8 cellular contexts compared by ENCODE assay signal in the genomic region with DNA sequence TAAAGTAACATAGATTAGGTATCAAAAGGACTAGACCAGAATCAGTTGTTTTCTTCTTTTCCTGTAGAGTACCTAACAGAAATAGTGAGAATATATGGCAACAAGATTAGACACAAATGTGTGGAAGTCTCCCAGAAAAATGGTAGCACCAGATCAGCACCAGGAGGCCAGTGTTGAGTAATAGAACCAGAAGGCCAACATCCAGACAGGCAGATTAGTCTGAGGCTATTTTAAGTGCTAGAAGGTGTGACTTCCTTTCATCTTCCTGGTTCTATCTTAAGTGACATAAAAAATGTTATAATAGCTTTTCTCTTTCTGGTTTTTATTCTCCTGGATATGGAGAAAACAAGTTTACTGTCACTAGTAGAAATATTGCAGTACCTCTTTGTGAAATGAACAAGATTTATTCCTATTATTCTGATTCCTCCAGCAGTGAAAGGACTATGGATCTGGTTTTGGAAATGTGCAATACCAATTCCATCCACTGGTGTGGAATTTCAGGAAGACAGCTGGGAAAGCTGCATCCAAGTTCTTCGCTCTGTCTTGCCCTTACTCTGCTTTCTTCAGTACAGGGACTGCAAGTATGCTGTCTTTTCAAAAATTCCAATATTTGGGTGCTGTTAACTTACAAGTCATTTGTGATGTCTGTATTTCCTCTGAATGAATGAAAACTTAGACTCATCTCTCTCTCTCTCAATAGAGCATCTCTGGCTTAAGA. TPM values are rescaled to one million over a fixed set of nuclear protein-coding genes. Genes with fewer than 3 reads are reported as not detected.
DNase-seq lines count a peak whose midpoint lies in the region; ATAC-seq, FAIRE-seq and TF ChIP-seq lines count a peak whose summit lies in the region.
"Had no signal": no experiment of that assay in that cellular context is flagged by ENCODE, and none has a peak within 500 bp of the region (broad histone marks: within the 10 kb centered on the region; RNA-seq: fewer than 3 reads in every experiment).

No MANE protein-coding gene starts in this region.

- no peak overlapping the region for H2BK120ac ChIP-seq in H1 (replicated peaks; ENCODE audit: low read depth, low read length)

- no peaks in the 10 kb centered on the region for H3K27me3 ChIP-seq in H1 (replicated peaks in 1 of 4; ENCODE audit: control insufficient read depth in 3 of 4, extremely low read depth in 1 of 4, insufficient read depth in 3 of 4, low read length in 3 of 4)

- no peak overlapping the region for H3K4me3 Mint-ChIP-seq in activated T-cell treated with anti-CD3 and anti-CD28 coated beads, Interleukin-2, amount 50 U/mL, for 72 hours
- no peak overlapping the region for H3K4me3 Mint-ChIP-seq in stimulated activated naive CD8-positive, alpha-beta T cell treated with anti-CD3 and anti-CD28 coated beads, Interleukin-15, amount 100 ng/mL, for 72 hours
- H3K4me3 Mint-ChIP-seq: brain had no signal

- POLR2A ChIA-PET in H1 (lab: Charles Lee; ENCODE audit: partially characterized antibody): interaction anchor here (1.3 kb wide), 1 partner anchor 15 kb away, joined by 3 read pairs; no protein-coding TSS in a partner anchor

- DNase-seq in activated T-cell treated with anti-CD3 and anti-CD28 coated beads, Interleukin-2, amount 50 U/mL, for 72 hours: no peak
- DNase-seq in activated T-cell treated with anti-CD3 and anti-CD28 coated beads, Interleukin-2, amount 50 U/mL, for 1 hour: no peak
- peak in 1 of 2 experiments; percentile 3 for DNase-seq in H1 (ENCODE audit: low read depth in 1 of 2, low spot score in 2 of 2)
- no peak for DNase-seq in stimulated activated naive CD8-positive, alpha-beta T cell treated with anti-CD3 and anti-CD28 coated beads, Interleukin-15, amount 100 ng/mL, for 72 hours
- no peak for DNase-seq in stimulated activated CD4-positive, alpha-beta T cell treated with anti-CD3 and anti-CD28 coated beads, Interleukin-12 subunit alpha, Interleukin-12 subunit beta, amount 100 ng/mL, for 4 hours
- DNase-seq: DMS79 had no signal

- H3K18ac ChIP-seq in H1 (ENCODE audit: extremely low read depth, low read length): no peak overlapping the region

- no peak overlapping the region for H3K4me3 ChIP-seq in H1 (ENCODE audit: extremely low read depth in 1 of 4, insufficient read depth in 2 of 4, low read depth in 3 of 4, low read length in 4 of 4)

- H3K36me3 Mint-ChIP-seq in activated T-cell treated with anti-CD3 and anti-CD28 coated beads, Interleukin-2, amount 50 U/mL, for 72 hours (ENCODE audit: insufficient read depth in 2 of 2): peaks cover 3 to 4% of the 10 kb centered on the region in 2 donors

- no peak overlapping the region for H2BK5ac ChIP-seq in H1 (ENCODE audit: low read depth, low read length)

- CTCF ChIA-PET in H1 (lab: Charles Lee; ENCODE audit: partially characterized antibody): interaction anchor here (0.6 to 5.2 kb wide), 14 partner anchors 8 to 541 kb away, joined by 3 to 43 read pairs (median 4); no protein-coding TSS in a partner anchor

- no peak overlapping the region for H4K8ac ChIP-seq in H1 (ENCODE audit: extremely low read depth, insufficient read depth, low read length)

- no peak overlapping the region for H3K4me2 ChIP-seq in H1 (ENCODE audit: insufficient read depth in 1 of 2, low read depth in 2 of 2, low read length in 2 of 2)

- no peak overlapping the region for H2BK12ac ChIP-seq in H1 (ENCODE audit: low read depth, low read length)

- H2BK20ac ChIP-seq in H1 (ENCODE audit: low read length): no peak overlapping the region

- H4K20me1 ChIP-seq in H1 (replicated peaks in 1 of 2; ENCODE audit: control insufficient read depth in 1 of 2, insufficient read depth in 2 of 2, low read length in 2 of 2): peaks cover 0 to 2% of the 10 kb centered on the region in 2 experiments

- H3K56ac ChIP-seq in H1 (replicated peaks; ENCODE audit: insufficient read length, low read depth, low read length): no peak overlapping the region

- no peak overlapping the region for H4K5ac ChIP-seq in H1 (ENCODE audit: insufficient read length, low read depth, low read length)

- no peak overlapping the region for H3K4ac ChIP-seq in H1 (replicated peaks; ENCODE audit: insufficient read length, low read depth, low read length)

- no peak overlapping the region for H3K27ac ChIP-seq in H1 (ENCODE audit: low read depth, low read length)

- H3K79me2 ChIP-seq in H1 (ENCODE audit: control insufficient read depth in 1 of 2, insufficient read depth in 2 of 2, low read length in 2 of 2): no peaks in the 10 kb centered on the region

- no peaks in the 10 kb centered on the region for H3K27me3 Mint-ChIP-seq in activated T-cell treated with anti-CD3 and anti-CD28 coated beads, Interleukin-2, amount 50 U/mL, for 72 hours (ENCODE audit: low read depth)
- H3K27me3 Mint-ChIP-seq in stimulated activated naive CD8-positive, alpha-beta T cell treated with anti-CD3 and anti-CD28 coated beads, Interleukin-15, amount 100 ng/mL, for 72 hours: no peaks in the 10 kb centered on the region
- H3K27me3 Mint-ChIP-seq: brain had no signal

- no peak for ATAC-seq in activated T-cell treated with anti-CD3 and anti-CD28 coated beads, Interleukin-2, amount 50 U/mL, for 72 hours (replicated peaks in 1 of 2)
- ATAC-seq in stimulated activated naive CD8-positive, alpha-beta T cell treated with anti-CD3 and anti-CD28 coated beads, Interleukin-15, amount 100 ng/mL, for 72 hours: no peak
- no peak for ATAC-seq in HG03095 (IDR thresholded peaks at IDR 0.05; ENCODE audit: unreplicated experiment)

- TF ChIP-seq POLR2A in H1 (IDR thresholded peaks at IDR 0.05; ENCODE audit: control extremely low read depth in 1 of 2, low read depth in 2 of 2, low read length in 2 of 2): no peak

- no peaks in the 10 kb centered on the region for H3K4me1 Mint-ChIP-seq in activated T-cell treated with anti-CD3 and anti-CD28 coated beads, Interleukin-2, amount 50 U/mL, for 72 hours (ENCODE audit: low read depth)
- peaks cover 5% of the 10 kb centered on the region for H3K4me1 Mint-ChIP-seq in stimulated activated naive CD8-positive, alpha-beta T cell treated with anti-CD3 and anti-CD28 coated beads, Interleukin-15, amount 100 ng/mL, for 72 hours
- H3K4me1 Mint-ChIP-seq: brain had no signal

- H3K9me3 Mint-ChIP-seq in activated T-cell treated with anti-CD3 and anti-CD28 coated beads, Interleukin-2, amount 50 U/mL, for 72 hours: no peaks in the 10 kb centered on the region
- no peaks in the 10 kb centered on the region for H3K9me3 Mint-ChIP-seq in stimulated activated naive CD8-positive, alpha-beta T cell treated with anti-CD3 and anti-CD28 coated beads, Interleukin-15, amount 100 ng/mL, for 72 hours
- H3K9me3 Mint-ChIP-seq: brain had no signal

- peak overlapping the region; percentile 95 for H3K27ac Mint-ChIP-seq in activated T-cell treated with anti-CD3 and anti-CD28 coated beads, Interleukin-2, amount 50 U/mL, for 72 hours
- peak overlapping the region; percentile 13 to 45 for H3K27ac Mint-ChIP-seq in stimulated activated naive CD8-positive, alpha-beta T cell treated with anti-CD3 and anti-CD28 coated beads, Interleukin-15, amount 100 ng/mL, for 72 hours

- no peak overlapping the region for H3K9ac ChIP-seq in H1 (replicated peaks in 1 of 4; ENCODE audit: extremely low read depth in 1 of 4, low read depth in 3 of 4, low read length in 3 of 4)

- H3K23ac ChIP-seq in H1 (ENCODE audit: insufficient read length): no peak overlapping the region

- H4K91ac ChIP-seq in H1 (replicated peaks; ENCODE audit: insufficient read length, low read length): no peak overlapping the region

- peak; percentile 23 to 25; a peak in 1 of 4 replicates for TF ChIP-seq RAD21 in H1 (IDR thresholded peaks at IDR 0.05 in 1 of 2, conservative IDR thresholded peaks at IDR 0.05 in 1 of 2; ENCODE audit: low read depth in 2 of 2, low read length in 2 of 2)

- WGBS in H1 (ENCODE audit: extremely low coverage in 1 of 2, insufficient coverage in 1 of 2, insufficient read length in 1 of 2, insufficient replicate concordance in 2 of 2, low coverage in 1 of 2, low lambda C conversion rate in 2 of 2, missing lambda C conversion rate in 1 of 2), 2 experiments: 89% methylated on average over 1 of the region's 1 CpG; no CpG with 5 or more reads in 1 of the 2 experiments

- H2AFZ ChIP-seq in H1 (ENCODE audit: low read length): no peak overlapping the region

- H3K36me3 ChIP-seq in H1 (ENCODE audit: control insufficient read depth in 2 of 4, insufficient read depth in 4 of 4, low read length in 3 of 4): peaks cover 0 to 4% (median 2%) of the 10 kb centered on the region in 4 experiments; a peak in 3 of 8 replicates

- no peaks in the 10 kb centered on the region for H3K23me2 ChIP-seq in H1 (ENCODE audit: low read depth, low read length)

- no peaks in the 10 kb centered on the region for H3K4me1 ChIP-seq in H1 (replicated peaks in 1 of 4; ENCODE audit: control insufficient read depth in 3 of 4, insufficient read depth in 4 of 4, low read length in 3 of 4)

- no peak overlapping the region for H3K14ac ChIP-seq in H1 (ENCODE audit: insufficient read length)

- peak; percentile 88 for FAIRE-seq in H1 (lab: Jason Lieb, UNC)

- no peak for TF ChIP-seq EP300 in H1 (IDR thresholded peaks at IDR 0.05; ENCODE audit: borderline replicate concordance in 1 of 2, low read depth in 2 of 2, low read length in 2 of 2)

- H3K79me1 ChIP-seq in H1 (ENCODE audit: low read depth, low read length): no peaks in the 10 kb centered on the region

- no peaks in the 10 kb centered on the region for H3K9me3 ChIP-seq in H1 (ENCODE audit: insufficient read depth in 2 of 2, low read depth in 1 of 2, low read length in 1 of 2)

- H2BK15ac ChIP-seq in H1 (ENCODE audit: low read length): no peak overlapping the region

- TF ChIP-seq CTCF in H1 (IDR thresholded peaks at IDR 0.05; ENCODE audit: control extremely low read depth in 1 of 3, insufficient read depth in 1 of 3, low read depth in 1 of 3, low read length in 3 of 3): peak in 2 of 3 experiments; percentile 21 to 46; a peak in 2 of 4 replicates

- no peak overlapping the region for H2AK5ac ChIP-seq in H1 (ENCODE audit: low read depth, low read length)

RNA-seq across cellular contexts. Expression of a gene that starts 39.1 kb away (rescaled TPM):
- total RNA-seq in activated T-cell treated with anti-CD3 and anti-CD28 coated beads, Interleukin-2, amount 50 U/mL, for 72 hours: 1 to 10 TPM; 2.7 to 3.9 TPM
- 2.9 and 3.2 TPM in 2 replicates for total RNA-seq in H1 (2021; fragmentation: NEBNext Ultra II Directional; extraction: Animal tissue kit (Norgen Biotek cat#: 25700))
- polyA plus RNA-seq in H1 (2011; rRNA removed): 0.88 and 1.9 TPM in 2 replicates
- 2.1 TPM for polyA plus RNA-seq in H1 (2011; cell fraction: cytosol; rRNA removed)
- 0.39 TPM for polyA plus RNA-seq in H1 (2011; cell fraction: nucleus; rRNA removed)
- polyA plus RNA-seq in H1 (2012, experiment 1 of 2): 1.4 to 2.1 TPM (median 2.0 TPM) in 4 replicates
- polyA plus RNA-seq in H1 (2012, experiment 2 of 2): 0.68 TPM
- 2.8 TPM for polyA plus RNA-seq in H1 (2013, experiment 1 of 2)
- polyA plus RNA-seq in H1 (2013, experiment 2 of 2): 2.8 TPM
- polyA minus RNA-seq in H1 (2011; rRNA and poly(A)+ RNA removed): 1.6 and 2.0 TPM in 2 replicates
- polyA minus RNA-seq in H1 (2011; cell fraction: cytosol; rRNA and poly(A)+ RNA removed): not detected
- 3.5 TPM for polyA minus RNA-seq in H1 (2011; cell fraction: nucleus; rRNA and poly(A)+ RNA removed)

RNA-seq across cellular contexts. Expression of a gene that starts 39.1 kb away (rescaled TPM):
- 10 to 100 TPM; 23.4 to 29.5 TPM for total RNA-seq in activated T-cell treated with anti-CD3 and anti-CD28 coated beads, Interleukin-2, amount 50 U/mL, for 72 hours
- total RNA-seq in H1 (2021; fragmentation: NEBNext Ultra II Directional; extraction: Animal tissue kit (Norgen Biotek cat#: 25700)): 16.8 and 16.9 TPM in 2 replicates
- 2.4 and 6.3 TPM in 2 replicates for polyA plus RNA-seq in H1 (2011; rRNA removed)
- 9.1 TPM for polyA plus RNA-seq in H1 (2011; cell fraction: cytosol; rRNA removed)
- 3.2 TPM for polyA plus RNA-seq in H1 (2011; cell fraction: nucleus; rRNA removed)
- 9.0 to 15.1 TPM (median 11.8 TPM) in 4 replicates for polyA plus RNA-seq in H1 (2012, experiment 1 of 2)
- polyA plus RNA-seq in H1 (2012, experiment 2 of 2): 1.1 TPM
- polyA plus RNA-seq in H1 (2013, experiment 1 of 2): 10.4 TPM
- 9.2 TPM for polyA plus RNA-seq in H1 (2013, experiment 2 of 2)
- polyA minus RNA-seq in H1 (2011; rRNA and poly(A)+ RNA removed): 9.9 and 12.3 TPM in 2 replicates
- polyA minus RNA-seq in H1 (2011; cell fraction: cytosol; rRNA and poly(A)+ RNA removed): 5.0 TPM
- polyA minus RNA-seq in H1 (2011; cell fraction: nucleus; rRNA and poly(A)+ RNA removed): 4.8 TPM

RNA-seq across cellular contexts. Expression of a gene that starts 39.8 kb away (rescaled TPM):
- 1 to 10 TPM; 8.5 to 9.8 TPM for total RNA-seq in activated T-cell treated with anti-CD3 and anti-CD28 coated beads, Interleukin-2, amount 50 U/mL, for 72 hours
- total RNA-seq in H1 (2021; fragmentation: NEBNext Ultra II Directional; extraction: Animal tissue kit (Norgen Biotek cat#: 25700)): 11.7 and 13.6 TPM in 2 replicates
- 2.5 and 4.0 TPM in 2 replicates for polyA plus RNA-seq in H1 (2011; rRNA removed)
- 4.5 TPM for polyA plus RNA-seq in H1 (2011; cell fraction: cytosol; rRNA removed)
- 9.6 TPM for polyA plus RNA-seq in H1 (2011; cell fraction: nucleus; rRNA removed)
- polyA plus RNA-seq in H1 (2012, experiment 1 of 2): 5.2 to 9.2 TPM (median 8.0 TPM) in 4 replicates
- 0.30 TPM for polyA plus RNA-seq in H1 (2012, experiment 2 of 2)
- polyA plus RNA-seq in H1 (2013, experiment 1 of 2): 4.6 TPM
- 4.5 TPM for polyA plus RNA-seq in H1 (2013, experiment 2 of 2)
- polyA minus RNA-seq in H1 (2011; rRNA and poly(A)+ RNA removed): 21.6 and 26.3 TPM in 2 replicates
- 5.5 TPM for polyA minus RNA-seq in H1 (2011; cell fraction: cytosol; rRNA and poly(A)+ RNA removed)
- 18.2 TPM for polyA minus RNA-seq in H1 (2011; cell fraction: nucleus; rRNA and poly(A)+ RNA removed)

RNA-seq across cellular contexts. Expression of a gene that starts 57.9 kb away (rescaled TPM):
- 10 to 100 TPM; 28.9 to 34.6 TPM for total RNA-seq in activated T-cell treated with anti-CD3 and anti-CD28 coated beads, Interleukin-2, amount 50 U/mL, for 72 hours
- 17.8 and 18.7 TPM in 2 replicates for total RNA-seq in H1 (2021; fragmentation: NEBNext Ultra II Directional; extraction: Animal tissue kit (Norgen Biotek cat#: 25700))
- polyA plus RNA-seq in H1 (2011; rRNA removed): 2.1 and 2.2 TPM in 2 replicates
- 2.7 TPM for polyA plus RNA-seq in H1 (2011; cell fraction: cytosol; rRNA removed)
- polyA plus RNA-seq in H1 (2011; cell fraction: nucleus; rRNA removed): 3.3 TPM
- polyA plus RNA-seq in H1 (2012, experiment 1 of 2): 4.2 to 8.9 TPM (median 5.5 TPM) in 4 replicates
- polyA plus RNA-seq in H1 (2012, experiment 2 of 2): 0.52 TPM
- 6.7 TPM for polyA plus RNA-seq in H1 (2013, experiment 1 of 2)
- polyA plus RNA-seq in H1 (2013, experiment 2 of 2): 5.8 TPM
- 5.4 and 10.8 TPM in 2 replicates for polyA minus RNA-seq in H1 (2011; rRNA and poly(A)+ RNA removed)
- 4.3 TPM for polyA minus RNA-seq in H1 (2011; cell fraction: cytosol; rRNA and poly(A)+ RNA removed)
- 16.2 TPM for polyA minus RNA-seq in H1 (2011; cell fraction: nucleus; rRNA and poly(A)+ RNA removed)

RNA-seq across cellular contexts. Expression of a gene that starts 58.0 kb away (rescaled TPM):
- total RNA-seq in activated T-cell treated with anti-CD3 and anti-CD28 coated beads, Interleukin-2, amount 50 U/mL, for 72 hours: 10 to 100 TPM in 1 of 2 donors, 1 to 10 TPM in 1; 7.3 to 17.0 TPM
- total RNA-seq in H1 (2021; fragmentation: NEBNext Ultra II Directional; extraction: Animal tissue kit (Norgen Biotek cat#: 25700)): 186 and 192 TPM in 2 replicates
- polyA plus RNA-seq in H1 (2011; rRNA removed): 40.3 and 46.7 TPM in 2 replicates
- polyA plus RNA-seq in H1 (2011; cell fraction: cytosol; rRNA removed): 58.1 TPM
- 41.9 TPM for polyA plus RNA-seq in H1 (2011; cell fraction: nucleus; rRNA removed)
- 61.5 to 112 TPM (median 78.7 TPM) in 4 replicates for polyA plus RNA-seq in H1 (2012, experiment 1 of 2)
- polyA plus RNA-seq in H1 (2012, experiment 2 of 2): 7.7 TPM
- 71.9 TPM for polyA plus RNA-seq in H1 (2013, experiment 1 of 2)
- 73.9 TPM for polyA plus RNA-seq in H1 (2013, experiment 2 of 2)
- 190 and 198 TPM in 2 replicates for polyA minus RNA-seq in H1 (2011; rRNA and poly(A)+ RNA removed)
- 61.0 TPM for polyA minus RNA-seq in H1 (2011; cell fraction: cytosol; rRNA and poly(A)+ RNA removed)
- polyA minus RNA-seq in H1 (2011; cell fraction: nucleus; rRNA and poly(A)+ RNA removed): 121 TPM
